Comparison of ENCODE assay signal across 21 cellular contexts in the genomic region with DNA sequence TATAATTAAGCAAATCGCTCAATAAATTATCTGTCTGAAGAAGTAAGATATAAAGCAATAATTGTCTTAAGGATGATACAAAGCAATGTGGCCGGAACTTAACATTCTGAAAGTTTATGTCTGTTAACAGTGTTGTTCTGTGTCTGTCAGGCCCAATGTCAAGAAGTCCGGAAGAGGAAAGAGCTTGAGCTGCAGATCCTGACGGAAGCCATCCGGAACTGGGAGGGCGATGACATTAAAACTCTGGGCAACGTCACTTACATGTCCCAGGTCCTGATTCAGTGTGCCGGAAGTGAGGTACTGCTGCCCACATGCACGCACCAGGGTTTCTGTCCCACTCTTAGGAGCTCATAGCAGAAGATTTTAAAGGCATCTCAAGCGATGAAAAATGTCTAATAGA. TPM values are rescaled to one million over a fixed set of nuclear protein-coding genes. Genes with fewer than 3 reads are reported as not detected.
"Had no signal": no experiment of that assay in that cellular context is flagged by ENCODE, and none has a peak within 500 bp of the region (broad histone marks: within the 10 kb centered on the region; RNA-seq: fewer than 3 reads in every experiment).

No MANE protein-coding gene starts in this region.

- H3K4me1 Mint-ChIP-seq: mesothelial cell of epicardium, neural progenitor cell had no signal

- ATAC-seq: naive thymus-derived CD8-positive, alpha-beta T cell had no signal

- H3K27me3 ChIP-seq: breast epithelium, colonic mucosa, heart right ventricle, neural progenitor cell, tibial nerve had no signal

- DNase-seq: activated CD4-positive, alpha-beta T cell treated with anti-CD3 and anti-CD28 coated beads for 1 hour; activated gamma-delta T cell; activated T-cell treated with anti-CD3 and anti-CD28 coated beads, Interleukin-2, amount 50 U/mL, for 4 hours; amniotic stem cell; colonic mucosa; heart right ventricle; naive thymus-derived CD8-positive, alpha-beta T cell; retina; SHP77; stimulated activated CD4-positive, alpha-beta T cell treated with anti-CD3 and anti-CD28 coated beads, Interleukin-4, amount 100 ng/mL, for 1 hour; substantia nigra; WERI-Rb-1 had no signal

- H3K4me3 ChIP-seq: breast epithelium, colonic mucosa, heart right ventricle, neural progenitor cell, tibial nerve had no signal

- H3K9me3 Mint-ChIP-seq: activated T-cell treated with anti-CD3 and anti-CD28 coated beads, Interleukin-2, amount 50 U/mL, for 4 hours; mesothelial cell of epicardium; naive thymus-derived CD8-positive, alpha-beta T cell; neural progenitor cell; stimulated activated naive CD8-positive, alpha-beta T cell treated with anti-CD3 and anti-CD28 coated beads, Interleukin-15, Interleukin-2, amounts not matched to agents 100 ng/mL and 50 ng/mL, for 24 hours had no signal

- H3K4me1 ChIP-seq: breast epithelium, colonic mucosa, neural progenitor cell had no signal

- H3K27ac Mint-ChIP-seq: mesothelial cell of epicardium, neural progenitor cell, progenitor cell of endocrine pancreas had no signal

- H3K27me3 Mint-ChIP-seq: activated naive CD8-positive, alpha-beta T cell; naive thymus-derived CD8-positive, alpha-beta T cell; progenitor cell of endocrine pancreas; stimulated activated naive CD8-positive, alpha-beta T cell treated with anti-CD3 and anti-CD28 coated beads, Interleukin-15, Interleukin-2, amounts not matched to agents 100 ng/mL and 50 ng/mL, for 24 hours had no signal

- H3K27ac ChIP-seq: breast epithelium, colonic mucosa, epithelial cell of prostate, neural progenitor cell, WERI-Rb-1 had no signal

- H3K4me3 Mint-ChIP-seq: activated naive CD8-positive, alpha-beta T cell; activated T-cell treated with anti-CD3 and anti-CD28 coated beads, Interleukin-2, amount 50 U/mL, for 4 hours; mesothelial cell of epicardium; naive thymus-derived CD8-positive, alpha-beta T cell; neural progenitor cell; stimulated activated naive CD8-positive, alpha-beta T cell treated with anti-CD3 and anti-CD28 coated beads, Interleukin-15, Interleukin-2, amounts not matched to agents 100 ng/mL and 50 ng/mL, for 24 hours had no signal

- H3K9me3 ChIP-seq: breast epithelium, colonic mucosa, heart right ventricle, tibial nerve had no signal

- H3K36me3 ChIP-seq: colonic mucosa had no signal

RNA-seq across cellular contexts. Expression of gene TEX29, which starts 45.1 kb away (rescaled TPM):
- total RNA-seq: fibroblast of villous mesenchyme had no signal
- polyA plus RNA-seq: naive thymus-derived CD8-positive, alpha-beta T cell had no signal
